In the genomic region with DNA sequence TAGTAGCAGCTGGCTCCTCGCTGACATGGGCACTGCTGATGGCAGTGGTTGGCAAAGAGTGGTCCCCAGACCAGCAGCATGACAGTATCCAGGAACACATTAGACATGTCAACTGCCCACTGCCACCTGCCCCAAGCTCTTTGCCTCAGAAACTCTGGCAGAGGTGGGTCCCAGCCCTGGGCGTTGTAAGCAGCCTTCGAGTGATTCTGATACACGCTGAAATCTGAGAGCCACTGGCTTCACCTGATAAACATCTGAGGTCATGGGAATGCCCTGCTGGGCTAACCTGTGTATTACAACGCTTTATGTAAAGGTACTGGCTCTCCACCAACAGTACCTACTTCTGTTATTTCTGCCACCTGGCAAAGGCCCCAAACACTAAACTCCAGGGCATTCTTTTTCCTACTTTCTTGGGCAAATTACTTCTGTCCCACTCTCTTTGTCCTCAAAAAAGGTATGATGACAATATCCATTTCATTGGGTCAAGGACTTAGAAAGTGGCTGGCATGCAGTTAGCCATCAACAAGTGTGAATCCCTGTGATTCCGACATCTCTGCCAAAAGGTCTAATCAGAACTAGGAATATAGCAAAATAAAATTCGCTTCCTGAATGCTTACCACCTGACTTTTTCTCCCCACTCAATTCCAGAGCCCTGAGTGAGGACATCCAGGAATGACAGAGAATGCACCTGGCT, we compare ENCODE assay signal across 8 cellular contexts. TPM values are rescaled to one million over a fixed set of nuclear protein-coding genes. Genes with fewer than 3 reads are reported as not detected.
DNase-seq lines count a peak whose midpoint lies in the region; ATAC-seq and TF ChIP-seq lines count a peak whose summit lies in the region.

No MANE protein-coding gene starts in this region.

- H3K27ac Mint-ChIP-seq in activated CD4-positive, alpha-beta T cell treated with anti-CD3 and anti-CD28 coated beads for 36 hours = no peak overlapping the region
- peak overlapping the region; percentile 18 for H3K27ac Mint-ChIP-seq in activated T-helper 17 cell treated with anti-CD3 and anti-CD28 coated beads, Interleukin-2, amount 50 U/mL, for 72 hours
- H3K27ac Mint-ChIP-seq in naive thymus-derived CD8-positive, alpha-beta T cell = peak overlapping the region in 2 of 10 donors; percentile 26 to 74

- H3K27me3 Mint-ChIP-seq in activated CD4-positive, alpha-beta T cell treated with anti-CD3 and anti-CD28 coated beads for 36 hours = no peaks in the 10 kb centered on the region
- no peaks in the 10 kb centered on the region for H3K27me3 Mint-ChIP-seq in activated T-helper 17 cell treated with anti-CD3 and anti-CD28 coated beads, Interleukin-2, amount 50 U/mL, for 72 hours
- H3K27me3 Mint-ChIP-seq in naive thymus-derived CD8-positive, alpha-beta T cell = no peaks in the 10 kb centered on the region

- DNase-seq in activated CD4-positive, alpha-beta T cell treated with anti-CD3 and anti-CD28 coated beads for 36 hours = peak; percentile 45
- DNase-seq in activated CD4-positive, alpha-beta T cell treated with anti-CD3 and anti-CD28 coated beads for 1 hour = no peak
- peak in 2 of 10 donors; percentile 10 to 14 for DNase-seq in naive thymus-derived CD8-positive, alpha-beta T cell
- DNase-seq in GM13976 (ENCODE audit: low spot score) (no peak), kidney glomerular epithelial cell (lab: John Stamatoyannopoulos, UW) (no peak)
- no peak for DNase-seq in stimulated activated naive CD4-positive, alpha-beta T cell treated with Interleukin-2 at 50 U/mL for 16 hours (lab: John Stamatoyannopoulos, UW)

- ATAC-seq in activated CD4-positive, alpha-beta T cell treated with anti-CD3 and anti-CD28 coated beads for 36 hours = peak; percentile 71
- peak; percentile 41 for ATAC-seq in HG03139 (IDR thresholded peaks at IDR 0.05; ENCODE audit: unreplicated experiment)
- ATAC-seq in activated T-helper 17 cell treated with anti-CD3 and anti-CD28 coated beads, Interleukin-2, amount 50 U/mL, for 72 hours (replicated peaks) = no peak
- peak; percentile 42 to 65 for ATAC-seq in naive thymus-derived CD8-positive, alpha-beta T cell

- peaks cover 49% of the 10 kb centered on the region for H3K4me1 Mint-ChIP-seq in activated CD4-positive, alpha-beta T cell treated with anti-CD3 and anti-CD28 coated beads for 36 hours
- H3K4me1 Mint-ChIP-seq in activated T-helper 17 cell treated with anti-CD3 and anti-CD28 coated beads, Interleukin-2, amount 50 U/mL, for 72 hours = peaks cover 39% of the 10 kb centered on the region
- peaks cover 40 to 77% (median 73%) of the 10 kb centered on the region in 4 donors for H3K4me1 Mint-ChIP-seq in naive thymus-derived CD8-positive, alpha-beta T cell

- CTCF ChIA-PET in activated CD4-positive, alpha-beta T cell treated with anti-CD3 and anti-CD28 coated beads for 36 hours (lab: Charles Lee) = interaction anchor here (0.8 to 1.2 kb wide), 3 partner anchors 16 to 59 kb away, joined by 3 to 6 read pairs (median 3); no protein-coding TSS in a partner anchor

- intact Hi-C loops in activated CD4-positive, alpha-beta T cell treated with anti-CD3 and anti-CD28 coated beads for 36 hours (cut with DNase I, micrococcal nuclease) = no loop called here

- no peak overlapping the region for H3K4me3 Mint-ChIP-seq in activated CD4-positive, alpha-beta T cell treated with anti-CD3 and anti-CD28 coated beads for 36 hours
- H3K4me3 Mint-ChIP-seq in activated T-helper 17 cell treated with anti-CD3 and anti-CD28 coated beads, Interleukin-2, amount 50 U/mL, for 72 hours = no peak overlapping the region
- no peak overlapping the region for H3K4me3 Mint-ChIP-seq in naive thymus-derived CD8-positive, alpha-beta T cell

- TF ChIP-seq CTCF in GM13976 (IDR thresholded peaks at IDR 0.05; ENCODE audit: borderline replicate concordance, control extremely low read depth, extremely low read depth, insufficient read depth, missing control alignments) = no peak

- no peaks in the 10 kb centered on the region for H3K9me3 Mint-ChIP-seq in activated CD4-positive, alpha-beta T cell treated with anti-CD3 and anti-CD28 coated beads for 36 hours (ENCODE audit: low read depth)
- no peaks in the 10 kb centered on the region for H3K9me3 Mint-ChIP-seq in activated T-helper 17 cell treated with anti-CD3 and anti-CD28 coated beads, Interleukin-2, amount 50 U/mL, for 72 hours
- no peaks in the 10 kb centered on the region for H3K9me3 Mint-ChIP-seq in naive thymus-derived CD8-positive, alpha-beta T cell

- in situ Hi-C loops in GM13976 (cut with MboI; ENCODE audit: low sequenced_read_pairs, unreplicated experiment) = no loop called here

- no peaks in the 10 kb centered on the region for H3K36me3 Mint-ChIP-seq in activated CD4-positive, alpha-beta T cell treated with anti-CD3 and anti-CD28 coated beads for 36 hours (ENCODE audit: low read depth)
- H3K36me3 Mint-ChIP-seq in activated T-helper 17 cell treated with anti-CD3 and anti-CD28 coated beads, Interleukin-2, amount 50 U/mL, for 72 hours (ENCODE audit: low read depth) = no peaks in the 10 kb centered on the region
- peaks cover 0 to 4% (median 0%) of the 10 kb centered on the region in 3 donors for H3K36me3 Mint-ChIP-seq in naive thymus-derived CD8-positive, alpha-beta T cell

- POLR2A ChIA-PET in activated CD4-positive, alpha-beta T cell treated with anti-CD3 and anti-CD28 coated beads for 36 hours (lab: Charles Lee) = no interaction called here
- POLR2A ChIA-PET in naive thymus-derived CD8-positive, alpha-beta T cell (lab: Charles Lee) = interaction anchor here (1.2 kb wide), 1 partner anchor 7 kb away, joined by 7 read pairs; no protein-coding TSS in a partner anchor

RNA-seq across cellular contexts. Expression of a gene that starts 9.2 kb away (rescaled TPM):
- total RNA-seq in activated CD4-positive, alpha-beta T cell treated with anti-CD3 and anti-CD28 coated beads for 36 hours = 1 to 10 TPM; 7.5 to 9.0 TPM
- 10 to 100 TPM; 13.4 to 22.4 TPM for total RNA-seq in activated T-helper 17 cell treated with anti-CD3 and anti-CD28 coated beads, Interleukin-2, amount 50 U/mL, for 72 hours
- 10 to 100 TPM; 30.1 to 34.9 TPM for total RNA-seq in naive thymus-derived CD8-positive, alpha-beta T cell
- 10 to 100 TPM in 1 of 3 donors, 1 to 10 TPM in 2; 8.3 to 11.0 (median 8.4) TPM for polyA plus RNA-seq in naive thymus-derived CD8-positive, alpha-beta T cell
